In the genomic region with DNA sequence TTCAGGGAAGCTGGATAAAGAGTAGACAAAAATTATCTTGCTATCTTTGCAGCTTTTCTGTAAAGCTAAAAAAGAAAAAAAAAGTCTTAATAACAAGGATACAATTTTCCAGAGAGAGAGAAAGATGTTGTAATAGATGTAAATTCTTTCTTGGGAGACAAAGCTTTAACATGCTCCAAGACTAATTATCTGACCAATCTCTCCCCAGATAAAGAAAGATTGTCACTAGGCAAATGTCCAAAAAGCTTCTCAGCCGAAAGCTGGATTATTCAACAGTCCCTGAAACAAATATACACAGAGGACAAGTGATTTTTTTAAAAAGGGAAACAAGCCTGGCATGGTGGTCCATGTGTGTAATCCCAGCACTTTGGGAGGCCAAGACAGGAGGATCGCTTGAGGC, we compare ENCODE assay signal across 1 cellular context.
TF ChIP-seq lines count a peak whose summit lies in the region.

No MANE protein-coding gene starts in this region.

TF ChIP-seq in HepG2, 621 proteins besides CTCF, POLR2A, EP300 and RAD21:
- TF ChIP-seq, protein P1, sequence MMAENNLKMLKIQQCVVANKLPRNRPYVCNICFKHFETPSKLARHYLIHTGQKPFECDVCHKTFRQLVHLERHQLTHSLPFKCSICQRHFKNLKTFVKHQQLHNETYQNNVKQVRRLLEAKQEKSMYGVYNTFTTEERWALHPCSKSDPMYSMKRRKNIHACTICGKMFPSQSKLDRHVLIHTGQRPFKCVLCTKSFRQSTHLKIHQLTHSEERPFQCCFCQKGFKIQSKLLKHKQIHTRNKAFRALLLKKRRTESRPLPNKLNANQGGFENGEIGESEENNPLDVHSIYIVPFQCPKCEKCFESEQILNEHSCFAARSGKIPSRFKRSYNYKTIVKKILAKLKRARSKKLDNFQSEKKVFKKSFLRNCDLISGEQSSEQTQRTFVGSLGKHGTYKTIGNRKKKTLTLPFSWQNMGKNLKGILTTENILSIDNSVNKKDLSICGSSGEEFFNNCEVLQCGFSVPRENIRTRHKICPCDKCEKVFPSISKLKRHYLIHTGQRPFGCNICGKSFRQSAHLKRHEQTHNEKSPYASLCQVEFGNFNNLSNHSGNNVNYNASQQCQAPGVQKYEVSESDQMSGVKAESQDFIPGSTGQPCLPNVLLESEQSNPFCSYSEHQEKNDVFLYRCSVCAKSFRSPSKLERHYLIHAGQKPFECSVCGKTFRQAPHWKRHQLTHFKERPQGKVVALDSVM (CRISPR knock-in tag; IDR thresholded peaks at IDR 0.05): peak; percentile 83
- TF ChIP-seq, protein P2, sequence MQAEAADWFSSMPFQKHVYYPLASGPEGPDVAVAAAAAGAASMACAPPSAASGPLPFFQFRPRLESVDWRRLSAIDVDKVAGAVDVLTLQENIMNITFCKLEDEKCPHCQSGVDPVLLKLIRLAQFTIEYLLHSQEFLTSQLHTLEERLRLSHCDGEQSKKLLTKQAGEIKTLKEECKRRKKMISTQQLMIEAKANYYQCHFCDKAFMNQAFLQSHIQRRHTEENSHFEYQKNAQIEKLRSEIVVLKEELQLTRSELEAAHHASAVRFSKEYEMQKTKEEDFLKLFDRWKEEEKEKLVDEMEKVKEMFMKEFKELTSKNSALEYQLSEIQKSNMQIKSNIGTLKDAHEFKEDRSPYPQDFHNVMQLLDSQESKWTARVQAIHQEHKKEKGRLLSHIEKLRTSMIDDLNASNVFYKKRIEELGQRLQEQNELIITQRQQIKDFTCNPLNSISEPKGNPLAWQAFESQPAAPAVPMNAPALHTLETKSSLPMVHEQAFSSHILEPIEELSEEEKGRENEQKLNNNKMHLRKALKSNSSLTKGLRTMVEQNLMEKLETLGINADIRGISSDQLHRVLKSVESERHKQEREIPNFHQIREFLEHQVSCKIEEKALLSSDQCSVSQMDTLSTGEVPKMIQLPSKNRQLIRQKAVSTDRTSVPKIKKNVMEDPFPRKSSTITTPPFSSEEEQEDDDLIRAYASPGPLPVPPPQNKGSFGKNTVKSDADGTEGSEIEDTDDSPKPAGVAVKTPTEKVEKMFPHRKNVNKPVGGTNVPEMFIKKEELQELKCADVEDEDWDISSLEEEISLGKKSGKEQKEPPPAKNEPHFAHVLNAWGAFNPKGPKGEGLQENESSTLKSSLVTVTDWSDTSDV (CRISPR knock-in tag; IDR thresholded peaks at IDR 0.05): no peak
